ENCODE assay signal across 11 cellular contexts in the genomic region with DNA sequence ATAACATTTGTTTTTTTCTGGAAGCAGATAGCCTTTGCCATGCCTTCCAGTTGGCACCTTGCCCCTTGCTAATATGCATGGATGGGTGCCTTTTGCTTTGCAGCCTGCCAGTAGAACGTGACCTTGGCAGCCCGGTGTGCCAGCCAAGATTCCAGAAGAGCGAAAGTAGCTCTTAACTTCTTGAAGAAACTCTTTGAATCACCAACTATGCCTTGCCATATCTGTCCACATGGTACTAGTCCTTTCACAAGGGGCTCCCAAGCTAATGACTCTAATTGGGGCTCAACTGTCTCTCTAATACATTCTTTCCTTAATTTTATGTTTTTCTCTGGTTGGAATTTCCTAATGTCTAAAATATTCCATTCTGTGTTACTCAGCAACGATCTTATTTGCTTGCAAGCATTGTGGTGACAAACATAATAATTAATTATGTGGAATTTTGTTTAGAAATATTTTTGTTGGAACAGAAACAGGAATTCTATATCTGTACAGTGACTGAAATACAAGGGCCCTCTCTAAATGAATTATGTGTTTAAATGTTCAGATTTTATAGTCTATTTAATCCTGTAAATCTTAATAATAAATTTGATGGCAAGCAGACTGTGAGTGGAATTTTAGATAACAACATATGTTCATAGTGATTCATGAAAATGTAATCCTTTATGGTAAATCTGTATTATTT. TPM values are rescaled to one million over a fixed set of nuclear protein-coding genes. Genes with fewer than 3 reads are reported as not detected.
DNase-seq lines count a peak whose midpoint lies in the region; ATAC-seq, FAIRE-seq and TF ChIP-seq lines count a peak whose summit lies in the region.
"Had no signal": no experiment of that assay in that cellular context is flagged by ENCODE, and none has a peak within 500 bp of the region (broad histone marks: within the 10 kb centered on the region; RNA-seq: fewer than 3 reads in every experiment).

No MANE protein-coding gene starts in this region.

- H3K9me3 ChIP-seq in A673 (ENCODE audit: low read depth, low read length, poor library complexity, severe bottlenecking), result no peaks in the 10 kb centered on the region

- H3K4me3 ChIP-seq in A673 (ENCODE audit: low read depth, low read length, poor library complexity, severe bottlenecking), result no peak overlapping the region
- H3K4me3 ChIP-seq: K562 had no signal

- peak; percentile 43 for FAIRE-seq in colon (lab: Jason Lieb, UNC)
- FAIRE-seq: K562 had no signal

- peaks cover 27% of the 10 kb centered on the region for H3K4me1 ChIP-seq in A673 (ENCODE audit: insufficient read depth, low read length, poor library complexity, severe bottlenecking)

- DNase-seq in A673 (ENCODE audit: low spot score), result no peak
- peak; percentile 12 for DNase-seq in HS-27A (ENCODE audit: low read depth)
- DNase-seq in lung microvascular endothelial cell (ENCODE audit: low read depth in 2 of 2), result peak; percentile 4 to 77
- DNase-seq in occipital lobe (lab: John Stamatoyannopoulos, UW), result no peak
- DNase-seq in stimulated activated CD4-positive, alpha-beta T cell treated with anti-CD3 and anti-CD28 coated beads, Interleukin-4, amount 100 ng/mL, for 24 hours, result no peak
- DNase-seq: activated CD4-positive, alpha-beta T cell treated with anti-CD3 and anti-CD28 coated beads for 4 hours; CD4-positive, CD25-positive, alpha-beta regulatory T cell had no signal

- no peaks in the 10 kb centered on the region for H3K36me3 ChIP-seq in A673 (ENCODE audit: insufficient read depth, low read length, poor library complexity, severe bottlenecking)

- ATAC-seq in HG02885 (IDR thresholded peaks at IDR 0.05; ENCODE audit: poor library complexity, unreplicated experiment) (no peak), HG02870 (IDR thresholded peaks at IDR 0.05; ENCODE audit: unreplicated experiment) (no peak)
- ATAC-seq: K562 had no signal

- POLR2A ChIA-PET in A673 (lab: Charles Lee; ENCODE audit: low non-redundant PET), result no interaction called here

- no peak for TF ChIP-seq CTCF in A673 (conservative IDR thresholded peaks at IDR 0.05; ENCODE audit: low read depth, low read length)

- H3K27me3 ChIP-seq in A673 (replicated peaks; ENCODE audit: insufficient read depth, low read depth, low read length, poor library complexity), result no peaks in the 10 kb centered on the region

- no TSS peak for BruUV-seq in A673 (replicated peaks; lab: Mats Ljungman, UMichigan)

- H3K27ac ChIP-seq in A673 (ENCODE audit: low read depth, low read length, poor library complexity, severe bottlenecking), result peak overlapping the region; percentile 63

- CTCF ChIA-PET in A673 (lab: Charles Lee), result no interaction called here

- intact Hi-C loops in A673 (cut with micrococcal nuclease; ENCODE audit: unreplicated experiment), result no loop called here

RNA-seq across cellular contexts. Expression of gene HDAC9, which starts 45.8 kb away (rescaled TPM):
- total RNA-seq in A673 (2021) (28.3 and 31.9 TPM in 2 replicates), lung microvascular endothelial cell (0.79 and 5.0 TPM in 2 replicates), occipital lobe (175 TPM)

Comparison
In these comparisons a context has a peak if more than half of its experiments do, and no peak if none do; other contexts are left out.
1. DNase-seq: peak in HS-27A (single experiment) and lung microvascular endothelial cell (2 of 2); none in A673 (single experiment), occipital lobe (single experiment) and stimulated activated CD4-positive, alpha-beta T cell treated with anti-CD3 and anti-CD28 coated beads, Interleukin-4, amount 100 ng/mL, for 24 hours (single experiment).